Comparison of ENCODE assay signal across 18 cellular contexts in the genomic region with DNA sequence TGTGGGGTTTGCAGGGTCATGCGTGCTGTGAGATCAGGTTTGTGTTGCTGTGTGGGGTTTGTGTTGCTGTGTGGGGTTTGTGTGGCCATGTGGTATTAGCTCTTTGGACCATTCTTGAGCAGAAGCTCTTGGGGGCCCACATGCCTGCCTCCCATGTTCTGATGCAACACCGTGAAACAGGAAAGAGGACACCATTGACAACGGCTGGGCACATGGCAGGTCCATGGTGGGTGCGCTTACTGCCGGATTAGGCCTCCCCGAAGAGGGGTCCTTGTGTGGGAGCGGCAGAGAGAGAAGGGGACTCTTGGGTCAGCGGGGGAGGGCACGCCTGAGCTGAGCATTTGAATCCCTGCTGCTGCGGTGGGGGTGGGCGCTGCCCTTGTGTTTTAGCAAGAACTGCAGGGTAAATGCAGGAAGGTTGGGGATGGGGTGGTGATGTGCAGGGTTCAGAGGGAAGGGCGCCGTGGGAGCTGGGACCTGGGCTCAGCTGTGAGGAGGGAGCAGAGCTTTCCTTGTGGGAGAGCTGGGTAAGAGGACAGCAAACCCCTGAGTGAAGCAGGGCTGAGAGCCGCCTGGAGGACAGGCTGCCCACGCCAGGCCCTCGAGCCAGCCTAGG.
DNase-seq lines count a peak whose midpoint lies in the region; ATAC-seq and TF ChIP-seq lines count a peak whose summit lies in the region.
"Had no signal": no experiment of that assay in that cellular context is flagged by ENCODE, and none has a peak within 500 bp of the region (broad histone marks: within the 10 kb centered on the region; RNA-seq: fewer than 3 reads in every experiment).

No MANE protein-coding gene starts in this region.

- H2AFZ ChIP-seq in mesenchymal stem cell (ENCODE audit: low read depth, low read length) = no peak overlapping the region

- H3K36me3 Mint-ChIP-seq in natural killer cell treated with Interleukin-12 subunit alpha and Interleukin-12 subunit beta and Interleukin-15 and Interleukin-18, amount 100 ng/mL, for 72 hours = no peaks in the 10 kb centered on the region
- H3K36me3 Mint-ChIP-seq in natural killer cell = no peaks in the 10 kb centered on the region
- H3K36me3 Mint-ChIP-seq in activated CD8-positive, alpha-beta T cell treated with anti-CD3 and anti-CD28 coated beads for 36 hours (ENCODE audit: low read depth) = peaks cover 5% of the 10 kb centered on the region
- H3K36me3 Mint-ChIP-seq in T-helper 2 cell treated with Interferon-gamma antibody and Interleukin-4, amounts not matched to agents 5 μg/mL and 100 μg/mL, for 36 hours (ENCODE audit: low read depth) = peaks cover 5% of the 10 kb centered on the region

- H3K14ac ChIP-seq in mesenchymal stem cell (ENCODE audit: low read length in 2 of 2) = no peak overlapping the region

- H3K4me1 Mint-ChIP-seq in natural killer cell treated with Interleukin-12 subunit alpha and Interleukin-12 subunit beta and Interleukin-15 and Interleukin-18, amount 100 ng/mL, for 72 hours (ENCODE audit: low read depth in 2 of 2) = peaks cover 5 to 8% of the 10 kb centered on the region in 2 donors
- peaks cover 10 to 16% of the 10 kb centered on the region in 2 donors for H3K4me1 Mint-ChIP-seq in natural killer cell
- peaks cover 7% of the 10 kb centered on the region for H3K4me1 Mint-ChIP-seq in activated CD8-positive, alpha-beta T cell treated with anti-CD3 and anti-CD28 coated beads for 36 hours (ENCODE audit: low read depth)
- no peaks in the 10 kb centered on the region for H3K4me1 Mint-ChIP-seq in T-helper 2 cell treated with Interferon-gamma antibody and Interleukin-4, amounts not matched to agents 5 μg/mL and 100 μg/mL, for 36 hours (ENCODE audit: low read depth)

- peak overlapping the region in 1 of 2 experiments; percentile 33 for H3K4me3 ChIP-seq in mesenchymal stem cell (ENCODE audit: insufficient read depth in 1 of 2, low read depth in 1 of 2, low read length in 2 of 2)
- H3K4me3 ChIP-seq: heart left ventricle, uterus had no signal

- WGBS in mesenchymal stem cell = 94% methylated on average over 16 of the region's 16 CpGs

- H3K18ac ChIP-seq in mesenchymal stem cell (ENCODE audit: low read depth in 1 of 2, low read length in 2 of 2) = no peak overlapping the region

- H3K36me3 ChIP-seq in mesenchymal stem cell (ENCODE audit: control insufficient read depth in 1 of 2, insufficient read depth in 2 of 2, low read depth in 1 of 2, low read length in 2 of 2) = peaks cover 4 to 17% of the 10 kb centered on the region in 2 experiments
- H3K36me3 ChIP-seq: heart left ventricle, uterus had no signal

- H3K27me3 ChIP-seq in mesenchymal stem cell (ENCODE audit: control insufficient read depth in 1 of 2, insufficient read depth in 1 of 2, low read length in 2 of 2) = no peaks in the 10 kb centered on the region
- H3K27me3 ChIP-seq: heart left ventricle, uterus had no signal

- no peak overlapping the region for H3K4me3 Mint-ChIP-seq in natural killer cell treated with Interleukin-12 subunit alpha and Interleukin-12 subunit beta and Interleukin-15 and Interleukin-18, amount 100 ng/mL, for 72 hours
- no peak overlapping the region for H3K4me3 Mint-ChIP-seq in natural killer cell
- no peak overlapping the region for H3K4me3 Mint-ChIP-seq in activated CD8-positive, alpha-beta T cell treated with anti-CD3 and anti-CD28 coated beads for 36 hours
- no peak overlapping the region for H3K4me3 Mint-ChIP-seq in T-helper 2 cell treated with Interferon-gamma antibody and Interleukin-4, amounts not matched to agents 5 μg/mL and 100 μg/mL, for 36 hours
- H3K4me3 Mint-ChIP-seq: mesothelial cell of epicardium had no signal

- no peak overlapping the region for H4K8ac ChIP-seq in mesenchymal stem cell (ENCODE audit: low read length)

- H3K4me2 ChIP-seq in mesenchymal stem cell (ENCODE audit: low read length, poor library complexity, severe bottlenecking) = no peak overlapping the region

- H2AK5ac ChIP-seq in mesenchymal stem cell (ENCODE audit: low read length, severe bottlenecking) = no peak overlapping the region

- no peak overlapping the region for H2BK15ac ChIP-seq in mesenchymal stem cell (ENCODE audit: low read depth, poor library complexity, severe bottlenecking)

- no peak overlapping the region for H2BK5ac ChIP-seq in mesenchymal stem cell (ENCODE audit: low read depth, low read length, poor library complexity, severe bottlenecking)

- H3K23ac ChIP-seq in mesenchymal stem cell (ENCODE audit: low read length in 2 of 2) = no peak overlapping the region

- H3K4me1 ChIP-seq in mesenchymal stem cell (ENCODE audit: control insufficient read depth, insufficient read depth, low read depth, low read length) = peaks cover 4% of the 10 kb centered on the region
- H3K4me1 ChIP-seq: heart left ventricle, uterus had no signal

- H3K9ac ChIP-seq in mesenchymal stem cell (ENCODE audit: low read length) = no peak overlapping the region

- no peak overlapping the region for H3K27ac ChIP-seq in mesenchymal stem cell (ENCODE audit: low read length, poor library complexity, severe bottlenecking)
- H3K27ac ChIP-seq: heart left ventricle, uterus had no signal

- POLR2A ChIA-PET in activated CD8-positive, alpha-beta T cell treated with anti-CD3 and anti-CD28 coated beads for 36 hours (lab: Charles Lee) = interaction anchor here (1.3 kb wide), 1 partner anchor 10 kb away, joined by 3 read pairs; no protein-coding TSS in a partner anchor

- no peak overlapping the region for H2BK120ac ChIP-seq in mesenchymal stem cell (ENCODE audit: low read depth, low read length)

- no peaks in the 10 kb centered on the region for H3K9me3 Mint-ChIP-seq in natural killer cell treated with Interleukin-12 subunit alpha and Interleukin-12 subunit beta and Interleukin-15 and Interleukin-18, amount 100 ng/mL, for 72 hours
- H3K9me3 Mint-ChIP-seq in natural killer cell = no peaks in the 10 kb centered on the region
- H3K9me3 Mint-ChIP-seq in activated CD8-positive, alpha-beta T cell treated with anti-CD3 and anti-CD28 coated beads for 36 hours = no peaks in the 10 kb centered on the region
- H3K9me3 Mint-ChIP-seq in T-helper 2 cell treated with Interferon-gamma antibody and Interleukin-4, amounts not matched to agents 5 μg/mL and 100 μg/mL, for 36 hours = no peaks in the 10 kb centered on the region
- H3K9me3 Mint-ChIP-seq: mesothelial cell of epicardium had no signal

- H3K27ac Mint-ChIP-seq in natural killer cell treated with Interleukin-12 subunit alpha and Interleukin-12 subunit beta and Interleukin-15 and Interleukin-18, amount 100 ng/mL, for 72 hours = peak overlapping the region in 1 of 2 donors; percentile 11
- peak overlapping the region in 1 of 2 donors; percentile 33 for H3K27ac Mint-ChIP-seq in natural killer cell
- H3K27ac Mint-ChIP-seq in activated CD8-positive, alpha-beta T cell treated with anti-CD3 and anti-CD28 coated beads for 36 hours = peak overlapping the region; percentile 66
- no peak overlapping the region for H3K27ac Mint-ChIP-seq in T-helper 2 cell treated with Interferon-gamma antibody and Interleukin-4, amounts not matched to agents 5 μg/mL and 100 μg/mL, for 36 hours
- H3K27ac Mint-ChIP-seq: mesothelial cell of epicardium had no signal

- H2BK12ac ChIP-seq in mesenchymal stem cell (ENCODE audit: low read length in 2 of 2) = peak overlapping the region in 1 of 2 experiments; percentile 31

- H3K27me3 Mint-ChIP-seq in natural killer cell treated with Interleukin-12 subunit alpha and Interleukin-12 subunit beta and Interleukin-15 and Interleukin-18, amount 100 ng/mL, for 72 hours = no peaks in the 10 kb centered on the region
- H3K27me3 Mint-ChIP-seq in natural killer cell (ENCODE audit: low read depth in 2 of 2) = no peaks in the 10 kb centered on the region
- H3K27me3 Mint-ChIP-seq in activated CD8-positive, alpha-beta T cell treated with anti-CD3 and anti-CD28 coated beads for 36 hours = no peaks in the 10 kb centered on the region
- no peaks in the 10 kb centered on the region for H3K27me3 Mint-ChIP-seq in T-helper 2 cell treated with Interferon-gamma antibody and Interleukin-4, amounts not matched to agents 5 μg/mL and 100 μg/mL, for 36 hours (ENCODE audit: low read depth)

- no peaks in the 10 kb centered on the region for H3K79me1 ChIP-seq in mesenchymal stem cell (replicated peaks; ENCODE audit: low read length, poor library complexity, severe bottlenecking)

- no peaks in the 10 kb centered on the region for H3K9me3 ChIP-seq in mesenchymal stem cell (ENCODE audit: control insufficient read depth, low read length)
- H3K9me3 ChIP-seq: heart left ventricle, uterus had no signal

- H4K91ac ChIP-seq in mesenchymal stem cell (ENCODE audit: low read length) = peak overlapping the region; percentile 18

- H3K4ac ChIP-seq in mesenchymal stem cell (ENCODE audit: low read depth in 1 of 2, low read length in 2 of 2) = no peak overlapping the region

- DNase-seq in natural killer cell treated with Interleukin-12 subunit alpha and Interleukin-12 subunit beta and Interleukin-15 and Interleukin-18, amount 100 ng/mL, for 72 hours (ENCODE audit: low spot score) = peak; percentile 16
- DNase-seq in natural killer cell = no peak
- DNase-seq in activated CD8-positive, alpha-beta T cell treated with anti-CD3 and anti-CD28 coated beads for 36 hours = no peak
- DNase-seq in mesenchymal stem cell = no peak
- no peak for DNase-seq in stimulated activated CD4-positive, alpha-beta T cell treated with anti-CD3 and anti-CD28 coated beads, Interleukin-15, amount 100 ng/mL, for 24 hours
- no peak for DNase-seq in T-helper 2 cell treated with Interferon-gamma antibody and Interleukin-4, amounts not matched to agents 5 μg/mL and 100 μg/mL, for 36 hours (ENCODE audit: low spot score)
- DNase-seq: islet precursor cell, KG1, NCI-H1105, NCI-H2171, nucleus accumbens, PC-3, T1000, uterus had no signal

- intact Hi-C loops in natural killer cell (cut with micrococcal nuclease) = no loop called here
- intact Hi-C loops in activated CD8-positive, alpha-beta T cell treated with anti-CD3 and anti-CD28 coated beads for 36 hours (cut with micrococcal nuclease) = no loop called here

- no peak for TF ChIP-seq CTCF in natural killer cell (IDR thresholded peaks at IDR 0.05)
- TF ChIP-seq CTCF in activated CD8-positive, alpha-beta T cell treated with anti-CD3 and anti-CD28 coated beads for 36 hours (IDR thresholded peaks at IDR 0.05) = no peak

- ATAC-seq in natural killer cell treated with Interleukin-12 subunit alpha and Interleukin-12 subunit beta and Interleukin-15 and Interleukin-18, amount 100 ng/mL, for 72 hours = no peak
- no peak for ATAC-seq in natural killer cell
- no peak for ATAC-seq in activated CD8-positive, alpha-beta T cell treated with anti-CD3 and anti-CD28 coated beads for 36 hours
- no peak for ATAC-seq in HG02623 (IDR thresholded peaks at IDR 0.05; ENCODE audit: unreplicated experiment)
- no peak for ATAC-seq in HG03175 (IDR thresholded peaks at IDR 0.05; ENCODE audit: unreplicated experiment)
- ATAC-seq: heart left ventricle, PC-3 had no signal

- CTCF ChIA-PET in activated CD8-positive, alpha-beta T cell treated with anti-CD3 and anti-CD28 coated beads for 36 hours (lab: Charles Lee) = no interaction called here
